Comparison of ENCODE assay signal across 17 cellular contexts in genomic region chr4:14917305-14917647, GRCh38.
DNase-seq lines count a peak whose midpoint lies in the region; ATAC-seq, FAIRE-seq and TF ChIP-seq lines count a peak whose summit lies in the region.
"Had no signal": no experiment of that assay in that cellular context is flagged by ENCODE, and none has a peak within 500 bp of the region (broad histone marks: within the 10 kb centered on the region; RNA-seq: fewer than 3 reads in every experiment).

No MANE protein-coding gene starts in this region.

- TF ChIP-seq CTCF in astrocyte (IDR thresholded peaks at IDR 0.05; ENCODE audit: insufficient read depth, low read depth, low read length) (no peak), smooth muscle cell (IDR thresholded peaks at IDR 0.05; ENCODE audit: borderline replicate concordance, insufficient read depth, poor library complexity, severe bottlenecking) (no peak), GM13976 (IDR thresholded peaks at IDR 0.05; ENCODE audit: borderline replicate concordance, control extremely low read depth, extremely low read depth, insufficient read depth, missing control alignments) (no peak)

- H3K27me3 ChIP-seq in astrocyte (ENCODE audit: insufficient read depth, low read length) (no peaks in the 10 kb centered on the region), smooth muscle cell (ENCODE audit: low read depth) (no peaks in the 10 kb centered on the region)
- H3K27me3 ChIP-seq: ovary had no signal

- H3K4me1 Mint-ChIP-seq in astrocyte (ENCODE audit: low read depth, unreplicated experiment): peaks cover 11% of the 10 kb centered on the region
- H3K4me1 Mint-ChIP-seq in effector memory CD8-positive, alpha-beta T cell (ENCODE audit: low read depth in 2 of 2): no peaks in the 10 kb centered on the region

- DNase-seq in astrocyte (ENCODE audit: low read depth) (no peak), left cardiac atrium (no peak), smooth muscle cell (lab: John Stamatoyannopoulos, UW; ENCODE audit: unreplicated experiment) (no peak), GM13976 (ENCODE audit: low spot score) (no peak)
- no peak for DNase-seq in effector memory CD8-positive, alpha-beta T cell
- DNase-seq: activated naive CD4-positive, alpha-beta T cell treated with anti-CD3 and anti-CD28 coated beads, Interleukin-2, amount 50 U/mL, for 16 hours; activated T-cell treated with anti-CD3 and anti-CD28 coated beads, Interleukin-2, amount 50 U/mL, for 1 hour; AML-193; COR-L47; NCI-H1694; ovary; stimulated activated CD4-positive, alpha-beta T cell treated with anti-CD3 and anti-CD28 coated beads, Interleukin-2, amount 100 ng/mL, for 48 hours had no signal

- H4K20me1 ChIP-seq in astrocyte (ENCODE audit: insufficient read depth, low read length) (no peaks in the 10 kb centered on the region), smooth muscle cell (ENCODE audit: low read depth) (no peaks in the 10 kb centered on the region)

- H3K36me3 Mint-ChIP-seq in astrocyte (ENCODE audit: low read depth, unreplicated experiment): no peaks in the 10 kb centered on the region
- H3K36me3 Mint-ChIP-seq in effector memory CD8-positive, alpha-beta T cell (ENCODE audit: insufficient read depth): no peaks in the 10 kb centered on the region

- no peaks in the 10 kb centered on the region for H3K27me3 Mint-ChIP-seq in astrocyte (ENCODE audit: low read depth, unreplicated experiment)
- peaks cover 6 to 9% of the 10 kb centered on the region in 2 donors for H3K27me3 Mint-ChIP-seq in effector memory CD8-positive, alpha-beta T cell

- peak overlapping the region; percentile 78 for H3K27ac Mint-ChIP-seq in astrocyte (ENCODE audit: unreplicated experiment)
- H3K27ac Mint-ChIP-seq in effector memory CD8-positive, alpha-beta T cell: no peak overlapping the region

- intact Hi-C loops in left cardiac atrium (cut with DNase I): loop anchor here (5.0 to 10.0 kb wide), 4 partner anchors 80 to 292 kb away; partner anchors contain the start of gene CPEB2 (in 1 of the 2)

- in situ Hi-C loops in GM13976 (cut with MboI; ENCODE audit: low sequenced_read_pairs, unreplicated experiment): no loop called here

- WGBS in smooth muscle cell (ENCODE audit: low lambda C conversion rate): 0% methylated on average over 1 of the region's 1 CpG

- H3K9me3 Mint-ChIP-seq in astrocyte (ENCODE audit: unreplicated experiment): no peaks in the 10 kb centered on the region
- no peaks in the 10 kb centered on the region for H3K9me3 Mint-ChIP-seq in effector memory CD8-positive, alpha-beta T cell

- H2AFZ ChIP-seq in astrocyte (ENCODE audit: low read depth, low read length): no peak overlapping the region
- no peak overlapping the region for H2AFZ ChIP-seq in smooth muscle cell (ENCODE audit: low read depth)

- no peak overlapping the region for H3K4me3 ChIP-seq in astrocyte (ENCODE audit: insufficient read depth, low read depth, low read length)
- H3K4me3 ChIP-seq in smooth muscle cell: no peak overlapping the region
- H3K4me3 ChIP-seq: ovary had no signal

- H3K4me2 ChIP-seq in astrocyte (ENCODE audit: low read length): peak overlapping the region; percentile 61
- H3K4me2 ChIP-seq in smooth muscle cell: no peak overlapping the region

- H3K79me2 ChIP-seq in astrocyte (ENCODE audit: insufficient read depth, low read length) (no peaks in the 10 kb centered on the region), smooth muscle cell (ENCODE audit: low read depth) (no peaks in the 10 kb centered on the region)

- no peaks in the 10 kb centered on the region for H3K36me3 ChIP-seq in astrocyte (ENCODE audit: insufficient read depth, low read length)
- no peaks in the 10 kb centered on the region for H3K36me3 ChIP-seq in smooth muscle cell (ENCODE audit: low read depth)
- H3K36me3 ChIP-seq: ovary had no signal

- H3K9ac ChIP-seq in astrocyte (ENCODE audit: low read length): peak overlapping the region; percentile 24
- H3K9ac ChIP-seq in smooth muscle cell (ENCODE audit: low read depth): no peak overlapping the region

- no peaks in the 10 kb centered on the region for H3F3A ChIP-seq in smooth muscle cell (ENCODE audit: low read depth)

- H3K4me1 ChIP-seq in astrocyte (ENCODE audit: insufficient read depth, low read length) (peaks cover 14% of the 10 kb centered on the region), smooth muscle cell (ENCODE audit: low read depth) (peaks cover 4% of the 10 kb centered on the region)

- no peak for FAIRE-seq in astrocyte (lab: Jason Lieb, UNC)
- FAIRE-seq: colon, HTR-8/SVneo had no signal

- H3K27ac ChIP-seq in astrocyte (ENCODE audit: low read depth, low read length) (no peak overlapping the region), smooth muscle cell (ENCODE audit: low read depth) (peak overlapping the region; percentile 52)
- H3K27ac ChIP-seq: ovary had no signal

- H3K9me3 ChIP-seq in astrocyte (ENCODE audit: insufficient read depth, low read depth, low read length): no peaks in the 10 kb centered on the region
- no peaks in the 10 kb centered on the region for H3K9me3 ChIP-seq in smooth muscle cell (replicated peaks; ENCODE audit: low read depth)
- H3K9me3 ChIP-seq: ovary had no signal

- peak; percentile 14 for ATAC-seq in HG02798 (IDR thresholded peaks at IDR 0.05; ENCODE audit: poor library complexity, unreplicated experiment)
- peak; percentile 45 to 58 for ATAC-seq in left cardiac atrium
- no peak for ATAC-seq in HG03196 (IDR thresholded peaks at IDR 0.05; ENCODE audit: unreplicated experiment)
- no peak for ATAC-seq in effector memory CD8-positive, alpha-beta T cell (replicated peaks)
- no peak for ATAC-seq in GM21390 (IDR thresholded peaks at IDR 0.05; ENCODE audit: unreplicated experiment)

- H3K4me3 Mint-ChIP-seq in astrocyte (ENCODE audit: unreplicated experiment): no peak overlapping the region
- H3K4me3 Mint-ChIP-seq in effector memory CD8-positive, alpha-beta T cell: no peak overlapping the region

Comparison
In these comparisons a context has a peak if more than half of its experiments do, and no peak if none do; other contexts are left out.
1. ATAC-seq: peak in HG02798 (single experiment) and left cardiac atrium (2 of 2); none in HG03196 (single experiment), effector memory CD8-positive, alpha-beta T cell (single experiment) and GM21390 (single experiment).